In genomic region chr13:51221674-51222509, GRCh38 we compare ENCODE assay signal across 8 cellular contexts. TPM values are rescaled to one million over a fixed set of nuclear protein-coding genes. Genes with fewer than 3 reads are reported as not detected.
DNase-seq lines count a peak whose midpoint lies in the region; ATAC-seq and TF ChIP-seq lines count a peak whose summit lies in the region.

Gene FAM124A (plus strand): TSS chr13:51222398. CDS start chr13:51222502, 104 bp downstream.

- POLR2A ChIA-PET in activated naive CD8-positive, alpha-beta T cell treated with anti-CD3 and anti-CD28 coated beads, Interleukin-2, amount 10 ng/mL, durations not matched to agents 7 days and 5 days (lab: Charles Lee), result no interaction called here

- H3K4me3 Mint-ChIP-seq in activated naive CD8-positive, alpha-beta T cell treated with anti-CD3 and anti-CD28 coated beads, Interleukin-2, amount 10 ng/mL, durations not matched to agents 7 days and 5 days, result peak within 1 kb of the TSS; percentile 65

- H3K27ac Mint-ChIP-seq in activated naive CD8-positive, alpha-beta T cell treated with anti-CD3 and anti-CD28 coated beads, Interleukin-2, amount 10 ng/mL, durations not matched to agents 7 days and 5 days, result no peak within 1 kb of the TSS

- no peaks in the 10 kb centered on the region for H3K36me3 Mint-ChIP-seq in activated naive CD8-positive, alpha-beta T cell treated with anti-CD3 and anti-CD28 coated beads, Interleukin-2, amount 10 ng/mL, durations not matched to agents 7 days and 5 days

- peaks cover 50% of the 10 kb centered on the region for H3K27me3 Mint-ChIP-seq in activated naive CD8-positive, alpha-beta T cell treated with anti-CD3 and anti-CD28 coated beads, Interleukin-2, amount 10 ng/mL, durations not matched to agents 7 days and 5 days

- ATAC-seq in HG03097 (IDR thresholded peaks at IDR 0.05; ENCODE audit: low FRiP score, unreplicated experiment), result peak; percentile 65
- ATAC-seq in activated naive CD8-positive, alpha-beta T cell treated with anti-CD3 and anti-CD28 coated beads, Interleukin-2, amount 10 ng/mL, durations not matched to agents 7 days and 5 days (ENCODE audit: low read depth), result peak; percentile 85
- peak; percentile 53 to 94 (median 80) for ATAC-seq in heart right ventricle

- H2AFZ ChIP-seq in parathyroid adenoma, result peak within 1 kb of the TSS; percentile 81

- H3K4me1 ChIP-seq in heart right ventricle (peaks cover 0 to 34% (median 18%) of the 10 kb centered on the region in 9 donors), parathyroid adenoma (no peaks in the 10 kb centered on the region)

- no peak within 1 kb of the TSS for H3K9ac ChIP-seq in parathyroid adenoma

- H3K9me3 ChIP-seq in heart right ventricle (no peaks in the 10 kb centered on the region), parathyroid adenoma (ENCODE audit: control insufficient read depth, low read length) (no peaks in the 10 kb centered on the region)

- peak within 1 kb of the TSS; percentile 53 for H3K4me3 ChIP-seq in GM12875 (ENCODE audit: low read depth, low read length)
- H3K4me3 ChIP-seq in heart right ventricle, result peak within 1 kb of the TSS; percentile 68 to 98 (median 83)
- peak within 1 kb of the TSS; percentile 59 for H3K4me3 ChIP-seq in parathyroid adenoma (ENCODE audit: low read depth, low read length)

- H3K4me2 ChIP-seq in parathyroid adenoma (ENCODE audit: low read length), result peak within 1 kb of the TSS; percentile 90

- no peaks in the 10 kb centered on the region for H3K79me2 ChIP-seq in parathyroid adenoma

- H3K27ac ChIP-seq in 22Rv1, result no peak within 1 kb of the TSS
- H3K27ac ChIP-seq in heart right ventricle, result peak within 1 kb of the TSS; percentile 58 to 89 (median 78)
- H3K27ac ChIP-seq in parathyroid adenoma, result no peak within 1 kb of the TSS

- peaks cover 0 to 33% (median 0%) of the 10 kb centered on the region in 7 donors for H3K27me3 ChIP-seq in heart right ventricle
- no peaks in the 10 kb centered on the region for H3K27me3 ChIP-seq in parathyroid adenoma (ENCODE audit: control insufficient read depth, insufficient read depth, low read length)

- H3K4me1 Mint-ChIP-seq in activated naive CD8-positive, alpha-beta T cell treated with anti-CD3 and anti-CD28 coated beads, Interleukin-2, amount 10 ng/mL, durations not matched to agents 7 days and 5 days, result no peaks in the 10 kb centered on the region

- WGBS in heart right ventricle, 2 donors, result 1 to 2% methylated on average over 32 to 86 of the region's 86 CpGs

- DNase-seq in OCI-M1 (lab: John Stamatoyannopoulos, UW) (peak; percentile 41), heart right ventricle (peak; percentile 36 to 66), T1000 (lab: John Stamatoyannopoulos, UW) (no peak)
- DNase-seq in activated naive CD8-positive, alpha-beta T cell treated with anti-CD3 and anti-CD28 coated beads, Interleukin-2, amount 10 ng/mL, durations not matched to agents 7 days and 5 days, result peak; percentile 80

- intact Hi-C loops in heart right ventricle (cut with DNase I), result loop anchor here (1.0 to 5.0 kb wide), 7 partner anchors 59 to 70 kb away; no protein-coding TSS in a partner anchor

- H3K36me3 ChIP-seq in heart right ventricle (peaks cover 0 to 18% (median 0%) of the 10 kb centered on the region in 9 donors), parathyroid adenoma (ENCODE audit: control insufficient read depth, insufficient read depth, low read length) (no peaks in the 10 kb centered on the region)

- TF ChIP-seq CTCF in 22Rv1 (IDR thresholded peaks at IDR 0.05) (peak; percentile 85), GM12875 (IDR thresholded peaks at IDR 0.05; ENCODE audit: borderline replicate concordance, insufficient read depth, low read depth, low read length) (peak; percentile 36; the same call in 1 of the 2 replicates), heart right ventricle (IDR thresholded peaks at IDR 0.05) (peak in 6 of 9 donors; percentile 3 to 55 (median 32)), parathyroid adenoma (IDR thresholded peaks at IDR 0.05) (no peak)

- no peaks in the 10 kb centered on the region for H3K9me3 Mint-ChIP-seq in activated naive CD8-positive, alpha-beta T cell treated with anti-CD3 and anti-CD28 coated beads, Interleukin-2, amount 10 ng/mL, durations not matched to agents 7 days and 5 days

RNA-seq across cellular contexts. Expression of gene FAM124A, which starts in this region (rescaled TPM):
- under 1 TPM; 0.17 to 0.23 TPM for total RNA-seq in activated naive CD8-positive, alpha-beta T cell treated with anti-CD3 and anti-CD28 coated beads, Interleukin-2, amount 10 ng/mL, durations not matched to agents 7 days and 5 days
- 10 to 100 TPM in 2 of 10 donors, 1 to 10 TPM in 8; 5.1 to 14.0 (median 8.4) TPM for total RNA-seq in heart right ventricle
- polyA plus RNA-seq in heart right ventricle, result 1 to 10 TPM; 2.1 to 5.2 TPM

Comparison
In these comparisons a context has a peak if more than half of its experiments do, and no peak if none do; other contexts are left out.
1. RNA of gene FAM124A (total RNA-seq): 5.1 to 14.0 TPM in heart right ventricle; 0.17 to 0.23 TPM in activated naive CD8-positive, alpha-beta T cell treated with anti-CD3 and anti-CD28 coated beads, Interleukin-2, amount 10 ng/mL, durations not matched to agents 7 days and 5 days; every median in the first group is over 4 times any median in the second.
2. Peak in DNase-seq and ATAC-seq in activated naive CD8-positive, alpha-beta T cell treated with anti-CD3 and anti-CD28 coated beads, Interleukin-2, amount 10 ng/mL, durations not matched to agents 7 days and 5 days; RNA of the gene not detected or under 1 TPM.
3. H3K27ac ChIP-seq: peak in heart right ventricle (10 of 10); none in 22Rv1 (single experiment) and parathyroid adenoma (single experiment).
4. Peak in every context shown above with its lines, with median percentiles within 50 percentile points of each other: H3K4me3 ChIP-seq and ATAC-seq.